Comparison of ENCODE assay signal across 8 cellular contexts in the genomic region with DNA sequence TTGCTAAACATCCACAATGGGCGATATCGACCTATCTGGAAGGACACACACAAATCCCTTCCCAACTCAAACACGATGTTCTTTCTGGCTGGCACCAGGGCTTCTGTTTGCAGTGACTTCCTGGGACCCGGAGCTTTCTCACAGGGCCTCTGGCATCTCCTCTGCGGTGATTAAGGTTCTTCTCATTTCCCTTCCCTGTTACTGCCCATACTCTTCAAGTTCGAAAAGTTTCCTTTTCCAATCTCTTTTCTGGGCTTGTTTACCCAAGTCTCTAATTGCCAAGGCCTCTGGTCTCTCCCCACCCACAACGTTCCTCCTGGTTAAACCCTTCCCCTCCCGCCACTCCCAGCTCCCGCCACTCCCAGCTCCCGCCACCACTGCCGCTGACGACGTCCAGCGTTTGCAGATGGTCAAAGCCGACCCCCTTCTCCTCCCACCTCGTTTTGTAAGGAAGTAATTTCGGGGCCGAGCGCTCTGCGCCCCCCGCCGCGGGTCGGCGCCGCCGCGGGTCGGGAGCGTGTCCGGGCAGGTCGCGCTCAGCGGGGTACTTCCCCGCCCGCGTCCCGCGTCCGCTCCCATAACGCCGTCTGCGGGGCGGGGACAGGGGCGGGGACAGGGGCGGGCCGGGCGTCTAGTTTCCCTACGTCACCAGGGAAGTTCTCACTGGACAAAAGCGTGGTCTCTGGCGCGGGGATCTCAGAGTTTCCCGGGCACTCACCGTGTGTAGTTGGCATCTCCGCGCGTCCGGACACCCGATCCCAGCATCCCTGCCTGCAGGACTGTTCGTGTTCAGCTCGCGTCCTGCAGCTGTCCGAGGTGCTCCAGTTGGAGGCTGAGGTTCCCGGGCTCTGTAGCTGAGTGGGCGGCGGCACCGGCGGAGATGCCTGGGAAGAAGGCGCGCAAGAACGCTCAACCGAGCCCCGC. TPM values are rescaled to one million over a fixed set of nuclear protein-coding genes. Genes with fewer than 3 reads are reported as not detected.
DNase-seq lines count a peak whose midpoint lies in the region; ATAC-seq, FAIRE-seq and TF ChIP-seq lines count a peak whose summit lies in the region.

PMAIP1 (plus strand) TSS at position 699 of the 924 bp plus-strand sequence; CDS start at position 881, 182 bp downstream.

- FAIRE-seq in GM19239 (lab: Jason Lieb, UNC): no peak

- peaks cover 38% of the 10 kb centered on the region for H3K4me1 Mint-ChIP-seq in chondrocyte (ENCODE audit: low read depth)

- peak within 1 kb of the TSS; percentile 94 for H3K27ac Mint-ChIP-seq in chondrocyte (ENCODE audit: unreplicated experiment)

- peaks cover 11% of the 10 kb centered on the region for H3K36me3 Mint-ChIP-seq in chondrocyte (ENCODE audit: low read depth)

- no peaks in the 10 kb centered on the region for H3K27me3 Mint-ChIP-seq in chondrocyte (ENCODE audit: low read depth)

- DNase-seq in Ammon's horn (ENCODE audit: low spot score) (peak; percentile 74), GM19239 (ENCODE audit: insufficient read length, low spot score) (peak; percentile 57), NCI-H510A treated with DMSO at 0.1 percent for 48 hours (lab: John Stamatoyannopoulos, UW) (peak; percentile 96), chondrocyte (ENCODE audit: low spot score) (peak; percentile 96), left colon (peak; percentile 88 to 89)
- peak; percentile 78 for DNase-seq in activated CD4-positive, alpha-beta T cell treated with anti-CD3 and anti-CD28 coated beads for 1 hour
- DNase-seq in stimulated activated CD4-positive, alpha-beta T cell treated with anti-CD3 and anti-CD28 coated beads, Interleukin-2, amount 100 ng/mL, for 24 hours: peak; percentile 85 to 88

- peak; percentile 70 for ATAC-seq in HG03439 (IDR thresholded peaks at IDR 0.05; ENCODE audit: unreplicated experiment)
- peak; percentile 93 for ATAC-seq in left colon

- TF ChIP-seq CTCF in chondrocyte (IDR thresholded peaks at IDR 0.05): no peak

- H3K4me3 Mint-ChIP-seq in chondrocyte (ENCODE audit: unreplicated experiment): peak within 1 kb of the TSS; percentile 84

- intact Hi-C loops in left colon (cut with DNase I, micrococcal nuclease): no loop called here

- H3K9me3 Mint-ChIP-seq in chondrocyte (ENCODE audit: low read depth): no peaks in the 10 kb centered on the region

RNA-seq across cellular contexts. Expression of gene PMAIP1, which starts in this region (rescaled TPM):
- 4.1 to 9.9 TPM (median 8.0 TPM) in 3 replicates for total RNA-seq in chondrocyte
- total RNA-seq in left colon: 1 to 10 TPM; 1.8 to 2.6 TPM

Comparison
In these comparisons a context has a peak if more than half of its experiments do, and no peak if none do; other contexts are left out.
1. Peak in every context shown above with its lines: DNase-seq and ATAC-seq.